In genomic region chr4:110085131-110085530, GRCh38 we compare ENCODE assay signal across 8 cellular contexts.
DNase-seq lines count a peak whose midpoint lies in the region; ATAC-seq and TF ChIP-seq lines count a peak whose summit lies in the region.

No MANE protein-coding gene starts in this region.

- TF ChIP-seq CTCF in mucosa of descending colon (IDR thresholded peaks at IDR 0.05): no peak

- peaks cover 25% of the 10 kb centered on the region for H3K4me1 ChIP-seq in mucosa of descending colon (ENCODE audit: low read depth)

- no peak overlapping the region for H3K4me3 ChIP-seq in mucosa of descending colon

- ATAC-seq in activated CD4-positive, alpha-beta T cell treated with anti-CD3 and anti-CD28 coated beads for 36 hours: no peak
- ATAC-seq in HG03460 (IDR thresholded peaks at IDR 0.05; ENCODE audit: unreplicated experiment) (peak; percentile 70), mucosa of descending colon (peak; percentile 97)

- no peak overlapping the region for H3K4me3 Mint-ChIP-seq in activated CD4-positive, alpha-beta T cell treated with anti-CD3 and anti-CD28 coated beads for 36 hours
- no peak overlapping the region for H3K4me3 Mint-ChIP-seq in activated CD4-positive, alpha-beta T cell treated with anti-CD3 and anti-CD28 coated beads, Interleukin-2, amount 10 ng/mL, durations not matched to agents 7 days and 5 days

- DNase-seq in activated CD4-positive, alpha-beta T cell treated with anti-CD3 and anti-CD28 coated beads for 36 hours: peak; percentile 32
- no peak for DNase-seq in activated CD4-positive, alpha-beta T cell treated with anti-CD3 and anti-CD28 coated beads for 1 hour
- DNase-seq in activated CD4-positive, alpha-beta T cell treated with anti-CD3 and anti-CD28 coated beads, Interleukin-2, amount 10 ng/mL, durations not matched to agents 7 days and 5 days: no peak
- DNase-seq in mucosa of descending colon: peak; percentile 62 to 93 (median 70)
- DNase-seq in HEK293T (ENCODE audit: extremely low spot score): no peak
- no peak for DNase-seq in amygdala (lab: John Stamatoyannopoulos, UW)
- DNase-seq in NCI-H187 (lab: John Stamatoyannopoulos, UW): no peak

- H3K27ac Mint-ChIP-seq in activated CD4-positive, alpha-beta T cell treated with anti-CD3 and anti-CD28 coated beads for 36 hours: peak overlapping the region; percentile 20
- H3K27ac Mint-ChIP-seq in activated CD4-positive, alpha-beta T cell treated with anti-CD3 and anti-CD28 coated beads, Interleukin-2, amount 10 ng/mL, durations not matched to agents 7 days and 5 days: peak overlapping the region; percentile 41

- intact Hi-C loops in activated CD4-positive, alpha-beta T cell treated with anti-CD3 and anti-CD28 coated beads for 36 hours (cut with DNase I, micrococcal nuclease): loop anchor here (5.0 kb wide), 3 partner anchors 138 to 653 kb away; partner anchors contain the start of genes GAR1 (in 1 of the 2) and SEC24B (in 1 of the 2)
- intact Hi-C loops in mucosa of descending colon (cut with DNase I, micrococcal nuclease): no loop called here

- POLR2A ChIA-PET in activated CD4-positive, alpha-beta T cell treated with anti-CD3 and anti-CD28 coated beads for 36 hours (lab: Charles Lee): no interaction called here
- POLR2A ChIA-PET in activated CD4-positive, alpha-beta T cell treated with anti-CD3 and anti-CD28 coated beads, Interleukin-2, amount 10 ng/mL, durations not matched to agents 7 days and 5 days (lab: Charles Lee): no interaction called here
- POLR2A ChIA-PET in HEK293T (lab: Yijun Ruan, JAX): no interaction called here

- peaks cover 2% of the 10 kb centered on the region for H3K9me3 Mint-ChIP-seq in activated CD4-positive, alpha-beta T cell treated with anti-CD3 and anti-CD28 coated beads for 36 hours (ENCODE audit: low read depth)
- H3K9me3 Mint-ChIP-seq in activated CD4-positive, alpha-beta T cell treated with anti-CD3 and anti-CD28 coated beads, Interleukin-2, amount 10 ng/mL, durations not matched to agents 7 days and 5 days: peaks cover 8% of the 10 kb centered on the region

- no peaks in the 10 kb centered on the region for H3K36me3 ChIP-seq in mucosa of descending colon (ENCODE audit: low read depth)

- H3K27me3 Mint-ChIP-seq in activated CD4-positive, alpha-beta T cell treated with anti-CD3 and anti-CD28 coated beads for 36 hours: no peaks in the 10 kb centered on the region
- H3K27me3 Mint-ChIP-seq in activated CD4-positive, alpha-beta T cell treated with anti-CD3 and anti-CD28 coated beads, Interleukin-2, amount 10 ng/mL, durations not matched to agents 7 days and 5 days: no peaks in the 10 kb centered on the region

- peaks cover 54% of the 10 kb centered on the region for H3K4me1 Mint-ChIP-seq in activated CD4-positive, alpha-beta T cell treated with anti-CD3 and anti-CD28 coated beads for 36 hours
- H3K4me1 Mint-ChIP-seq in activated CD4-positive, alpha-beta T cell treated with anti-CD3 and anti-CD28 coated beads, Interleukin-2, amount 10 ng/mL, durations not matched to agents 7 days and 5 days: peaks cover 39% of the 10 kb centered on the region

- CTCF ChIA-PET in activated CD4-positive, alpha-beta T cell treated with anti-CD3 and anti-CD28 coated beads for 36 hours (lab: Charles Lee): no interaction called here
- CTCF ChIA-PET in activated CD4-positive, alpha-beta T cell treated with anti-CD3 and anti-CD28 coated beads, Interleukin-2, amount 10 ng/mL, durations not matched to agents 7 days and 5 days (lab: Charles Lee): interaction anchor here (0.9 kb wide), 1 partner anchor 35 kb away, joined by 3 read pairs; no protein-coding TSS in a partner anchor
- CTCF ChIA-PET in HEK293T (lab: Yijun Ruan, JAX): no interaction called here

- H3K36me3 Mint-ChIP-seq in activated CD4-positive, alpha-beta T cell treated with anti-CD3 and anti-CD28 coated beads for 36 hours (ENCODE audit: low read depth): peaks cover 12% of the 10 kb centered on the region
- peaks cover 11% of the 10 kb centered on the region for H3K36me3 Mint-ChIP-seq in activated CD4-positive, alpha-beta T cell treated with anti-CD3 and anti-CD28 coated beads, Interleukin-2, amount 10 ng/mL, durations not matched to agents 7 days and 5 days (ENCODE audit: low read depth)

- H3K9me3 ChIP-seq in mucosa of descending colon: no peaks in the 10 kb centered on the region

TF ChIP-seq in HEK293T, 16 proteins besides CTCF, POLR2A, EP300 and RAD21:
- TF ChIP-seq PKNOX1 (IDR thresholded peaks at IDR 0.05) (no peak), SUZ12 (IDR thresholded peaks at IDR 0.05) (no peak), HDGF (IDR thresholded peaks at IDR 0.05; ENCODE audit: borderline replicate concordance) (no peak), FOXM1 (IDR thresholded peaks at IDR 0.05; ENCODE audit: borderline replicate concordance) (no peak), FOXA1 (IDR thresholded peaks at IDR 0.05) (no peak), L3MBTL2 (conservative IDR thresholded peaks at IDR 0.05) (no peak), NFRKB (IDR thresholded peaks at IDR 0.05) (no peak)

Comparison
In these comparisons a context has a peak if more than half of its experiments do, and no peak if none do; other contexts are left out.
1. DNase-seq: peak in activated CD4-positive, alpha-beta T cell treated with anti-CD3 and anti-CD28 coated beads for 36 hours (single experiment) and mucosa of descending colon (3 of 3); none in activated CD4-positive, alpha-beta T cell treated with anti-CD3 and anti-CD28 coated beads for 1 hour (single experiment), activated CD4-positive, alpha-beta T cell treated with anti-CD3 and anti-CD28 coated beads, Interleukin-2, amount 10 ng/mL, durations not matched to agents 7 days and 5 days (single experiment), HEK293T (single experiment), amygdala (0 of 56) and NCI-H187 (0 of 2).
2. intact Hi-C loops: an anchor here in activated CD4-positive, alpha-beta T cell treated with anti-CD3 and anti-CD28 coated beads for 36 hours (5.0 kb wide); none called in mucosa of descending colon.